ENCODE assay signal across 17 cellular contexts in the genomic region with DNA sequence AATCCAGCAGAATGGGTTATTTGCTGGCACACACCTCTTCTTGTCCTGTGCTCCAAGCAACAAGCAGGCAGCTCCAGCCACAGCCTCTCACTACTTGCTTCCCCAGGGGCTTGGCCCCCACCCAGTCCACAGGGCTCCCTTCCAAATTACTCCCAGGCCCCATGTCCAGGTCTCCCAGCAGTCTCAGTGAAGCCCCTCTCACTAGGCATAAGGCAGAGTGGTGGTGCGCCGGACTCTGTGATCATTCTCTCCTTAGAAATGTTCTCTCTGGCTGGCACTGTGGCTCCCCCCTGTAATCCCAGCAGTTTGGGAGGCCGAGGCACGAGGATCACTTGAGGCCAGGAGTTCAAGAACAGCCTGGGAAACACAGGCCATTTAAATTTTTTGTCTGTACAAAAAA. TPM values are rescaled to one million over a fixed set of nuclear protein-coding genes. Genes with fewer than 3 reads are reported as not detected.
DNase-seq lines count a peak whose midpoint lies in the region; ATAC-seq, FAIRE-seq and TF ChIP-seq lines count a peak whose summit lies in the region.
"Had no signal": no experiment of that assay in that cellular context is flagged by ENCODE, and none has a peak within 500 bp of the region (broad histone marks: within the 10 kb centered on the region; RNA-seq: fewer than 3 reads in every experiment).

No MANE protein-coding gene starts in this region.

- TF ChIP-seq CTCF in OCI-LY3 (IDR thresholded peaks at IDR 0.05; ENCODE audit: low read depth, low read length): no peak
- no peak for TF ChIP-seq CTCF in kidney (IDR thresholded peaks at IDR 0.05; ENCODE audit: borderline replicate concordance, extremely low read depth, insufficient read depth)
- TF ChIP-seq CTCF in lower leg skin (IDR thresholded peaks at IDR 0.05): no peak
- no peak for TF ChIP-seq CTCF in activated CD8-positive, alpha-beta T cell treated with anti-CD3 and anti-CD28 coated beads for 36 hours (IDR thresholded peaks at IDR 0.05)

- no peaks in the 10 kb centered on the region for H3K27me3 ChIP-seq in OCI-LY3 (ENCODE audit: low read depth, low read length)

- H3K27ac Mint-ChIP-seq in stimulated activated naive B cell treated with anti-CD40 and anti-IgM and Interleukin-4, amounts not matched to agents 10 μg/mL and 1 μg/mL and 100 μg/mL, for 72 hours: peak overlapping the region; percentile 16
- H3K27ac Mint-ChIP-seq in activated CD8-positive, alpha-beta T cell treated with anti-CD3 and anti-CD28 coated beads for 36 hours: no peak overlapping the region
- H3K27ac Mint-ChIP-seq: CD8-positive, alpha-beta T cell had no signal

- no peak for FAIRE-seq in kidney (lab: Jason Lieb, UNC)
- FAIRE-seq: GM18507 had no signal

- H3K4me2 ChIP-seq in OCI-LY3 (ENCODE audit: low read length): no peak overlapping the region

- whole genome bisulfite sequencing in lower leg skin, 2 donors: 87 to 92% methylated on average over 4 of the region's 4 CpGs

- peaks cover 4% of the 10 kb centered on the region in 2 donors for H3K9me3 Mint-ChIP-seq in stimulated activated naive B cell treated with anti-CD40 and anti-IgM and Interleukin-4, amounts not matched to agents 10 μg/mL and 1 μg/mL and 100 μg/mL, for 72 hours
- peaks cover 2% of the 10 kb centered on the region for H3K9me3 Mint-ChIP-seq in activated CD8-positive, alpha-beta T cell treated with anti-CD3 and anti-CD28 coated beads for 36 hours
- H3K9me3 Mint-ChIP-seq: CD8-positive, alpha-beta T cell had no signal

- POLR2A ChIA-PET in activated CD8-positive, alpha-beta T cell treated with anti-CD3 and anti-CD28 coated beads for 36 hours (lab: Charles Lee): interaction anchor here (0.7 to 1.3 kb wide), 2 partner anchors 15 to 49 kb away, joined by 3 read pairs; no protein-coding TSS in a partner anchor

- intact Hi-C loops in kidney (cut with DNase I) (no loop called here), lower leg skin (cut with DNase I; ENCODE audit: low total_unique reads) (no loop called here)
- intact Hi-C loops in activated CD8-positive, alpha-beta T cell treated with anti-CD3 and anti-CD28 coated beads for 36 hours (cut with micrococcal nuclease): no loop called here

- CTCF ChIA-PET in activated CD8-positive, alpha-beta T cell treated with anti-CD3 and anti-CD28 coated beads for 36 hours (lab: Charles Lee): interaction anchor here (1.0 to 4.5 kb wide), 5 partner anchors 12 to 96 kb away, joined by 3 to 18 read pairs (median 4); no protein-coding TSS in a partner anchor

- TF ChIP-seq POLR2A in lower leg skin (IDR thresholded peaks at IDR 0.05): no peak

- H4K20me1 ChIP-seq in OCI-LY3 (ENCODE audit: insufficient read depth, low read length): no peaks in the 10 kb centered on the region

- H3K4me3 ChIP-seq in OCI-LY3 (ENCODE audit: low read length) (no peak overlapping the region), kidney (ENCODE audit: low read length in 2 of 2) (no peak overlapping the region), lower leg skin (ENCODE audit: low read depth, poor library complexity, severe bottlenecking) (no peak overlapping the region)

- H3K79me2 ChIP-seq in OCI-LY3 (ENCODE audit: low read length): no peaks in the 10 kb centered on the region; the same call in 1 of the 2 replicates

- peaks cover 32 to 70% of the 10 kb centered on the region in 2 donors for H3K4me1 Mint-ChIP-seq in stimulated activated naive B cell treated with anti-CD40 and anti-IgM and Interleukin-4, amounts not matched to agents 10 μg/mL and 1 μg/mL and 100 μg/mL, for 72 hours
- peaks cover 24% of the 10 kb centered on the region for H3K4me1 Mint-ChIP-seq in activated CD8-positive, alpha-beta T cell treated with anti-CD3 and anti-CD28 coated beads for 36 hours (ENCODE audit: low read depth)

- H3K4me1 ChIP-seq in OCI-LY3 (ENCODE audit: low read length) (peaks cover 58% of the 10 kb centered on the region), kidney (ENCODE audit: control insufficient read depth in 1 of 2, insufficient read depth in 1 of 2, low read depth in 1 of 2, low read length in 2 of 2) (peaks cover 0 to 4% of the 10 kb centered on the region in 2 donors)

- H3K36me3 Mint-ChIP-seq in stimulated activated naive B cell treated with anti-CD40 and anti-IgM and Interleukin-4, amounts not matched to agents 10 μg/mL and 1 μg/mL and 100 μg/mL, for 72 hours: peaks cover 2 to 4% of the 10 kb centered on the region in 2 donors
- no peaks in the 10 kb centered on the region for H3K36me3 Mint-ChIP-seq in activated CD8-positive, alpha-beta T cell treated with anti-CD3 and anti-CD28 coated beads for 36 hours (ENCODE audit: low read depth)
- H3K36me3 Mint-ChIP-seq: CD8-positive, alpha-beta T cell had no signal

- H3K36me3 ChIP-seq in OCI-LY3 (replicated peaks; ENCODE audit: low read depth, low read length) (peaks cover 6% of the 10 kb centered on the region), kidney (ENCODE audit: control insufficient read depth in 1 of 2, insufficient read depth in 2 of 2, low read length in 2 of 2) (no peaks in the 10 kb centered on the region)

- H3K27ac ChIP-seq in OCI-LY3 (ENCODE audit: low read length) (0 out of 2 replicates have a peak overlapping the region, but pooled peaks have one; percentile 24), kidney (ENCODE audit: low read depth in 2 of 2, low read length in 2 of 2) (no peak overlapping the region)
- H3K27ac ChIP-seq: 22Rv1 had no signal

- H3K27me3 Mint-ChIP-seq in stimulated activated naive B cell treated with anti-CD40 and anti-IgM and Interleukin-4, amounts not matched to agents 10 μg/mL and 1 μg/mL and 100 μg/mL, for 72 hours: peaks cover 12 to 20% of the 10 kb centered on the region in 2 donors
- H3K27me3 Mint-ChIP-seq in activated CD8-positive, alpha-beta T cell treated with anti-CD3 and anti-CD28 coated beads for 36 hours: no peaks in the 10 kb centered on the region

- H2AFZ ChIP-seq in OCI-LY3 (ENCODE audit: low read depth, low read length): no peak overlapping the region

- H3K4me3 Mint-ChIP-seq in stimulated activated naive B cell treated with anti-CD40 and anti-IgM and Interleukin-4, amounts not matched to agents 10 μg/mL and 1 μg/mL and 100 μg/mL, for 72 hours: no peak overlapping the region
- H3K4me3 Mint-ChIP-seq in activated CD8-positive, alpha-beta T cell treated with anti-CD3 and anti-CD28 coated beads for 36 hours: no peak overlapping the region
- H3K4me3 Mint-ChIP-seq: CD8-positive, alpha-beta T cell had no signal

- no peak for ATAC-seq in stimulated activated naive B cell treated with anti-CD40 and anti-IgM and Interleukin-4, amounts not matched to agents 10 μg/mL and 1 μg/mL and 100 μg/mL, for 72 hours (replicated peaks)
- ATAC-seq in activated CD8-positive, alpha-beta T cell treated with anti-CD3 and anti-CD28 coated beads for 36 hours: no peak
- ATAC-seq: CD8-positive, alpha-beta T cell; Right ventricle myocardium inferior had no signal

- H3K9ac ChIP-seq in OCI-LY3 (ENCODE audit: low read length): no peak overlapping the region
- H3K9ac ChIP-seq in kidney (ENCODE audit: low read length in 2 of 2): no peak overlapping the region

- DNase-seq in DMS 273 (lab: John Stamatoyannopoulos, UW; ENCODE audit: unreplicated experiment) (peak; percentile 21), DMS 273 treated with DMSO at 0.1 percent for 48 hours (lab: John Stamatoyannopoulos, UW) (no peak), kidney (peak; percentile 51), lower leg skin (ENCODE audit: low spot score in 2 of 2) (no peak)
- DNase-seq in stimulated activated naive B cell treated with anti-CD40 and anti-IgM and Interleukin-4, amounts not matched to agents 10 μg/mL and 1 μg/mL and 100 μg/mL, for 72 hours: no peak
- no peak for DNase-seq in stimulated activated naive CD4-positive, alpha-beta T cell treated with Interleukin-2 at 50 U/mL for 16 hours (lab: John Stamatoyannopoulos, UW)
- DNase-seq in activated CD8-positive, alpha-beta T cell treated with anti-CD3 and anti-CD28 coated beads for 36 hours: no peak
- DNase-seq: ACHN; CD8-positive, alpha-beta T cell; GDM1; NCI-H1092; NCI-H1436; NCI-H2029 had no signal

- no peaks in the 10 kb centered on the region for H3K9me3 ChIP-seq in OCI-LY3 (ENCODE audit: insufficient read depth, low read length)
- H3K9me3 ChIP-seq in kidney (ENCODE audit: control insufficient read depth in 1 of 2, low read length in 2 of 2): no peaks in the 10 kb centered on the region

RNA-seq across cellular contexts. Expression of a gene that starts 26.0 kb away (rescaled TPM):
- 1,131 TPM for total RNA-seq in kidney
- polyA plus RNA-seq in kidney (ENCODE audit: insufficient read depth, low read depth, low replicate concordance): 308 TPM
- 10 to 100 TPM; 12.3 to 19.1 (median 14.0) TPM for total RNA-seq in lower leg skin
- 10 to 100 TPM; 43.2 to 43.4 TPM for total RNA-seq in activated CD8-positive, alpha-beta T cell treated with anti-CD3 and anti-CD28 coated beads for 36 hours

RNA-seq across cellular contexts. Expression of a gene that starts 34.3 kb away (rescaled TPM):
- total RNA-seq in kidney (0.69 TPM), lower leg skin (under 1 TPM in 1 of 4 donors, not detected in 3; 0.30 TPM)
- not detected for polyA plus RNA-seq in kidney (ENCODE audit: insufficient read depth, low read depth, low replicate concordance)
- 1 to 10 TPM; 5.0 to 5.3 TPM for total RNA-seq in activated CD8-positive, alpha-beta T cell treated with anti-CD3 and anti-CD28 coated beads for 36 hours
- total RNA-seq: Right ventricle myocardium inferior had no signal

Comparison
In these comparisons a context has a peak if more than half of its experiments do, and no peak if none do; other contexts are left out.
1. DNase-seq: peak in DMS 273 (single experiment) and kidney (single experiment); none in DMS 273 treated with DMSO at 0.1 percent for 48 hours (single experiment), stimulated activated naive B cell treated with anti-CD40 and anti-IgM and Interleukin-4, amounts not matched to agents 10 μg/mL and 1 μg/mL and 100 μg/mL, for 72 hours (single experiment), stimulated activated naive CD4-positive, alpha-beta T cell treated with Interleukin-2 at 50 U/mL for 16 hours (single experiment), lower leg skin (0 of 2) and activated CD8-positive, alpha-beta T cell treated with anti-CD3 and anti-CD28 coated beads for 36 hours (single experiment).
2. RNA of a gene that starts 26.0 kb away (total RNA-seq): 1,131 TPM in kidney (single experiment); 43.2 to 43.4 TPM in activated CD8-positive, alpha-beta T cell treated with anti-CD3 and anti-CD28 coated beads for 36 hours and 12.3 to 19.1 TPM in lower leg skin; every median in the first group is over 10 times any median in the second.